1 cellular context compared by ENCODE assay signal in genomic region chr17:58371300-58371950, GRCh38.
TF ChIP-seq lines count a peak whose summit lies in the region.

No MANE protein-coding gene starts in this region.

TF ChIP-seq in HepG2, 621 proteins besides CTCF, POLR2A, EP300 and RAD21:
- TF ChIP-seq AGO2 (optimal IDR thresholded peaks at IDR 0.05; ENCODE audit: low read depth, low read length), result peak; percentile 40
- 0 out of 2 replicates have a peak, but pooled peaks have one; percentile 19 for TF ChIP-seq RBFOX2 (IDR thresholded peaks at IDR 0.05; ENCODE audit: low read depth, low read length)
- TF ChIP-seq MTF1 (CRISPR knock-in tag; IDR thresholded peaks at IDR 0.05), result no peak
- TF ChIP-seq GZF1 (CRISPR knock-in tag; IDR thresholded peaks at IDR 0.05), result no peak
- TF ChIP-seq RBM22 (optimal IDR thresholded peaks at IDR 0.05; ENCODE audit: low read length), result peak; percentile 83
- no peak for TF ChIP-seq ZHX1 (CRISPR knock-in tag; IDR thresholded peaks at IDR 0.05; ENCODE audit: low read depth)
- no peak for TF ChIP-seq ZSCAN5A (CRISPR knock-in tag; IDR thresholded peaks at IDR 0.05; ENCODE audit: borderline replicate concordance)
- no peak for TF ChIP-seq ZNF850 (CRISPR knock-in tag; conservative IDR thresholded peaks at IDR 0.05)
- no peak for TF ChIP-seq MEF2D (CRISPR knock-in tag; IDR thresholded peaks at IDR 0.05)
- TF ChIP-seq ZNF687 (CRISPR knock-in tag; IDR thresholded peaks at IDR 0.05), result peak; percentile 50
